In genomic region chr21:28228624-28228995, GRCh38 we compare ENCODE assay signal across 21 cellular contexts.
"Had no signal": no experiment of that assay in that cellular context is flagged by ENCODE, and none has a peak within 500 bp of the region (broad histone marks: within the 10 kb centered on the region; RNA-seq: fewer than 3 reads in every experiment).

No MANE protein-coding gene starts in this region.

- ATAC-seq: esophagus mucosa; stimulated activated naive CD8-positive, alpha-beta T cell treated with anti-CD3 and anti-CD28 coated beads, Interleukin-15, Interleukin-2, amounts not matched to agents 100 U/mL and 50 U/mL, for 24 hours had no signal

- H3K27ac ChIP-seq: ascending aorta, breast epithelium, lower lobe of right lung, prostate gland, right atrium auricular region, tibial nerve, VCaP had no signal

- H3K4me1 ChIP-seq: ascending aorta, breast epithelium, lower lobe of right lung, prostate gland had no signal

- DNase-seq: activated CD4-positive, CD25-positive, alpha-beta regulatory T cell treated with anti-CD3 and anti-CD28 coated beads, Interleukin-2, amount 50 U/mL, for 72 hours; activated CD8-positive, alpha-beta memory T cell treated with anti-CD3 and anti-CD28 coated beads for 24 hours; activated CD8-positive, alpha-beta memory T cell treated with anti-CD3 and anti-CD28 coated beads, Interleukin-2, amount 50 U/mL, for 48 hours; activated effector memory CD4-positive, alpha-beta T cell treated with Interleukin-2 at 50 U/mL for 16 hours; activated naive CD4-positive, alpha-beta T cell treated with anti-CD3 and anti-CD28 coated beads, Interleukin-2, amount 50 U/mL, for 16 hours; activated T-cell treated with anti-CD3 and anti-CD28 coated beads, Interleukin-2, amount 50 U/mL, for 48 hours; cortex of kidney; effector CD4-positive, alpha-beta T cell; hypothalamus; islet precursor cell; lower lobe of right lung; midbrain; stimulated activated CD4-positive, alpha-beta T cell treated with anti-CD3 and anti-CD28 coated beads, Interleukin-2, amount 100 ng/mL, for 24 hours; stimulated activated naive CD8-positive, alpha-beta T cell treated with anti-CD3 and anti-CD28 coated beads, Interleukin-15, Interleukin-2, amounts not matched to agents 100 U/mL and 50 U/mL, for 24 hours had no signal

- H3K9me3 ChIP-seq: ascending aorta, breast epithelium, lower lobe of right lung, prostate gland, right atrium auricular region, tibial nerve had no signal

- H3K36me3 ChIP-seq: ascending aorta, breast epithelium, lower lobe of right lung, prostate gland, right atrium auricular region, tibial nerve had no signal

- H3K4me3 ChIP-seq: ascending aorta, breast epithelium, lower lobe of right lung, prostate gland, right atrium auricular region, tibial nerve had no signal

- H3K27me3 ChIP-seq: ascending aorta, breast epithelium, right atrium auricular region, tibial nerve had no signal
